ENCODE assay signal across 8 cellular contexts in genomic region chr9:109918359-109919163, GRCh38.
DNase-seq lines count a peak whose midpoint lies in the region; ATAC-seq and TF ChIP-seq lines count a peak whose summit lies in the region.

No MANE protein-coding gene starts in this region.

- no peaks in the 10 kb centered on the region for H4K20me1 ChIP-seq in GM23338 (replicated peaks; ENCODE audit: insufficient read depth)

- no peak overlapping the region for H3K4me3 ChIP-seq in GM23338

- TF ChIP-seq CTCF in GM23338 (conservative IDR thresholded peaks at IDR 0.05; ENCODE audit: low read depth in 2 of 2) = no peak

- H3K4me1 ChIP-seq in GM23338 (ENCODE audit: insufficient read depth) = 0 out of 2 replicates have a peak, but pooled peaks cover 4% of the 10 kb centered on the region

- DNase-seq in GM23338 (ENCODE audit: low spot score) (no peak), NCI-H1417 (lab: John Stamatoyannopoulos, UW) (peak; percentile 56 to 95 (median 75)), LoVo (ENCODE audit: low spot score) (no peak), midbrain (lab: John Stamatoyannopoulos, UW) (no peak), H4 (ENCODE audit: low spot score) (no peak)
- DNase-seq in stimulated activated CD4-positive, alpha-beta T cell treated with anti-CD3 and anti-CD28 coated beads, Interleukin-15, amount 100 ng/mL, for 24 hours = peak; percentile 70

- no peaks in the 10 kb centered on the region for H3K27me3 ChIP-seq in GM23338 (ENCODE audit: insufficient read depth)

- H3K4me3 Mint-ChIP-seq in GM23338 = no peak overlapping the region
- H3K4me3 Mint-ChIP-seq in activated T-helper 17 cell treated with anti-CD3 and anti-CD28 coated beads, Interleukin-2, amount 50 U/mL, for 72 hours = peak overlapping the region; percentile 82

- H3K36me3 ChIP-seq in GM23338 (ENCODE audit: insufficient read depth) = no peaks in the 10 kb centered on the region

- no peaks in the 10 kb centered on the region for H3F3A ChIP-seq in GM23338 (replicated peaks; ENCODE audit: low read depth)

- H3K27ac ChIP-seq in GM23338 (ENCODE audit: low read depth) = 0 out of 2 replicates have a peak overlapping the region, but pooled peaks have one; percentile 45

- H3K4me2 ChIP-seq in GM23338 = no peak overlapping the region

- peak; percentile 75 for ATAC-seq in GM18502 (IDR thresholded peaks at IDR 0.05; ENCODE audit: poor library complexity, unreplicated experiment)
- ATAC-seq in GM23338 = no peak
- ATAC-seq in activated T-helper 17 cell treated with anti-CD3 and anti-CD28 coated beads, Interleukin-2, amount 50 U/mL, for 72 hours (replicated peaks) = peak; percentile 85

- no peaks in the 10 kb centered on the region for H3K9me3 Mint-ChIP-seq in GM23338
- no peaks in the 10 kb centered on the region for H3K9me3 Mint-ChIP-seq in activated T-helper 17 cell treated with anti-CD3 and anti-CD28 coated beads, Interleukin-2, amount 50 U/mL, for 72 hours

- peaks cover 10% of the 10 kb centered on the region; the same call in 2 of the 3 replicates for H3K4me1 Mint-ChIP-seq in GM23338
- peaks cover 14% of the 10 kb centered on the region for H3K4me1 Mint-ChIP-seq in activated T-helper 17 cell treated with anti-CD3 and anti-CD28 coated beads, Interleukin-2, amount 50 U/mL, for 72 hours

- 0 out of 2 replicates have a peak, but pooled peaks cover 3% of the 10 kb centered on the region for H3K9me2 ChIP-seq in GM23338 (ENCODE audit: insufficient read depth)

- no peak overlapping the region for H3K27ac Mint-ChIP-seq in GM23338
- peak overlapping the region; percentile 97 for H3K27ac Mint-ChIP-seq in activated T-helper 17 cell treated with anti-CD3 and anti-CD28 coated beads, Interleukin-2, amount 50 U/mL, for 72 hours

- H3K27me3 Mint-ChIP-seq in GM23338 (ENCODE audit: insufficient read depth, low read depth, poor library complexity) = peaks cover 3% of the 10 kb centered on the region
- H3K27me3 Mint-ChIP-seq in activated T-helper 17 cell treated with anti-CD3 and anti-CD28 coated beads, Interleukin-2, amount 50 U/mL, for 72 hours = peaks cover 4% of the 10 kb centered on the region

- no peaks in the 10 kb centered on the region for H3K36me3 Mint-ChIP-seq in GM23338 (ENCODE audit: low read depth)
- H3K36me3 Mint-ChIP-seq in activated T-helper 17 cell treated with anti-CD3 and anti-CD28 coated beads, Interleukin-2, amount 50 U/mL, for 72 hours (ENCODE audit: low read depth) = no peaks in the 10 kb centered on the region

- no peak overlapping the region for H2AFZ ChIP-seq in GM23338

- H3K79me2 ChIP-seq in GM23338 (replicated peaks; ENCODE audit: insufficient read depth) = no peaks in the 10 kb centered on the region

TF ChIP-seq in GM23338, 12 proteins besides CTCF, POLR2A, EP300 and RAD21 (continues in another document):
- TF ChIP-seq NANOG (IDR thresholded peaks at IDR 0.05; ENCODE audit: borderline replicate concordance) (no peak), ETS1 (IDR thresholded peaks at IDR 0.05) (no peak), REST (IDR thresholded peaks at IDR 0.05; ENCODE audit: unreplicated experiment) (no peak), ZNF462 (CRISPR knock-in tag; IDR thresholded peaks at IDR 0.05) (no peak), CREB1 (CRISPR knock-in tag; IDR thresholded peaks at IDR 0.05; ENCODE audit: low read depth) (no peak), ZNF331 (CRISPR knock-in tag; IDR thresholded peaks at IDR 0.05; ENCODE audit: low read depth) (no peak), POLR2AphosphoS5 (IDR thresholded peaks at IDR 0.05; ENCODE audit: low read depth) (no peak), EZH2phosphoT487 (IDR thresholded peaks at IDR 0.05; ENCODE audit: unreplicated experiment) (no peak), JUNB (IDR thresholded peaks at IDR 0.05; ENCODE audit: unreplicated experiment) (no peak)

Comparison
In these comparisons a context has a peak if more than half of its experiments do, and no peak if none do; other contexts are left out.
1. DNase-seq: peak in NCI-H1417 (3 of 3) and stimulated activated CD4-positive, alpha-beta T cell treated with anti-CD3 and anti-CD28 coated beads, Interleukin-15, amount 100 ng/mL, for 24 hours (single experiment); none in GM23338 (single experiment), LoVo (single experiment), midbrain (single experiment) and H4 (single experiment).